Comparison of ENCODE assay signal across 1 cellular context in genomic region chr9:70413798-70414775, GRCh38.
TF ChIP-seq lines count a peak whose summit lies in the region.

TSS of gene KLF9 (minus strand) at chr9:70414657. CDS start at chr9:70413363, 1,294 bp downstream.

TF ChIP-seq in K562, 482 proteins besides CTCF, POLR2A, EP300 and RAD21 (continued from another document):
- TF ChIP-seq ZNF277 (CRISPR knock-in tag; IDR thresholded peaks at IDR 0.05; ENCODE audit: borderline replicate concordance) (no peak), ESRRB (CRISPR knock-in tag; IDR thresholded peaks at IDR 0.05; ENCODE audit: borderline replicate concordance) (no peak), NUFIP1 (IDR thresholded peaks at IDR 0.05; ENCODE audit: partially characterized antibody) (no peak), AFF1 (IDR thresholded peaks at IDR 0.05; ENCODE audit: low read depth in 1 of 2, partially characterized antibody in 2 of 2) (no peak), HMGXB4 (CRISPR knock-in tag; IDR thresholded peaks at IDR 0.05) (no peak; the same call in 1 of the 2 replicates), DLX4 (CRISPR knock-in tag; IDR thresholded peaks at IDR 0.05) (no peak), KDM1A (IDR thresholded peaks at IDR 0.05) (no peak), MYC (IDR thresholded peaks at IDR 0.05; ENCODE audit: low read depth, low read length) (peak; percentile 81), MYC (CRISPR knock-in tag; IDR thresholded peaks at IDR 0.05; ENCODE audit: borderline replicate concordance, low read depth) (0 out of 2 replicates have a peak, but pooled peaks have one; percentile 40), PTBP1 (IDR thresholded peaks at IDR 0.05; ENCODE audit: low read depth, low read length) (no peak), CHD1 (IDR thresholded peaks at IDR 0.05; ENCODE audit: low read length) (peak; percentile 20), MECOM (CRISPR knock-in tag; IDR thresholded peaks at IDR 0.05) (no peak), HDGF (IDR thresholded peaks at IDR 0.05) (no peak), SMARCA5 (IDR thresholded peaks at IDR 0.05) (no peak), ARID2 (IDR thresholded peaks at IDR 0.05) (no peak), BHLHE40 (IDR thresholded peaks at IDR 0.05; ENCODE audit: low read length) (peak; percentile 83), POLR2AphosphoS5 (IDR thresholded peaks at IDR 0.05; ENCODE audit: control insufficient read depth, insufficient read depth, low read depth, low read length) (peak; percentile 43; the same call in 1 of the 2 replicates), ZBTB7A (IDR thresholded peaks at IDR 0.05; ENCODE audit: borderline replicate concordance, control insufficient read depth, low read depth, low read length) (no peak), HSF4 (CRISPR knock-in tag; IDR thresholded peaks at IDR 0.05; ENCODE audit: borderline replicate concordance) (no peak), ZNF282 (CRISPR knock-in tag; IDR thresholded peaks at IDR 0.05) (no peak), RBFOX2 (IDR thresholded peaks at IDR 0.05; ENCODE audit: low read depth, low read length) (peak; percentile 88), XRCC4 (IDR thresholded peaks at IDR 0.05; ENCODE audit: extremely low read depth, insufficient read depth, insufficient read length) (no peak), ZNF431 (CRISPR knock-in tag; IDR thresholded peaks at IDR 0.05) (peak; percentile 80)
- TF ChIP-seq, protein P1, sequence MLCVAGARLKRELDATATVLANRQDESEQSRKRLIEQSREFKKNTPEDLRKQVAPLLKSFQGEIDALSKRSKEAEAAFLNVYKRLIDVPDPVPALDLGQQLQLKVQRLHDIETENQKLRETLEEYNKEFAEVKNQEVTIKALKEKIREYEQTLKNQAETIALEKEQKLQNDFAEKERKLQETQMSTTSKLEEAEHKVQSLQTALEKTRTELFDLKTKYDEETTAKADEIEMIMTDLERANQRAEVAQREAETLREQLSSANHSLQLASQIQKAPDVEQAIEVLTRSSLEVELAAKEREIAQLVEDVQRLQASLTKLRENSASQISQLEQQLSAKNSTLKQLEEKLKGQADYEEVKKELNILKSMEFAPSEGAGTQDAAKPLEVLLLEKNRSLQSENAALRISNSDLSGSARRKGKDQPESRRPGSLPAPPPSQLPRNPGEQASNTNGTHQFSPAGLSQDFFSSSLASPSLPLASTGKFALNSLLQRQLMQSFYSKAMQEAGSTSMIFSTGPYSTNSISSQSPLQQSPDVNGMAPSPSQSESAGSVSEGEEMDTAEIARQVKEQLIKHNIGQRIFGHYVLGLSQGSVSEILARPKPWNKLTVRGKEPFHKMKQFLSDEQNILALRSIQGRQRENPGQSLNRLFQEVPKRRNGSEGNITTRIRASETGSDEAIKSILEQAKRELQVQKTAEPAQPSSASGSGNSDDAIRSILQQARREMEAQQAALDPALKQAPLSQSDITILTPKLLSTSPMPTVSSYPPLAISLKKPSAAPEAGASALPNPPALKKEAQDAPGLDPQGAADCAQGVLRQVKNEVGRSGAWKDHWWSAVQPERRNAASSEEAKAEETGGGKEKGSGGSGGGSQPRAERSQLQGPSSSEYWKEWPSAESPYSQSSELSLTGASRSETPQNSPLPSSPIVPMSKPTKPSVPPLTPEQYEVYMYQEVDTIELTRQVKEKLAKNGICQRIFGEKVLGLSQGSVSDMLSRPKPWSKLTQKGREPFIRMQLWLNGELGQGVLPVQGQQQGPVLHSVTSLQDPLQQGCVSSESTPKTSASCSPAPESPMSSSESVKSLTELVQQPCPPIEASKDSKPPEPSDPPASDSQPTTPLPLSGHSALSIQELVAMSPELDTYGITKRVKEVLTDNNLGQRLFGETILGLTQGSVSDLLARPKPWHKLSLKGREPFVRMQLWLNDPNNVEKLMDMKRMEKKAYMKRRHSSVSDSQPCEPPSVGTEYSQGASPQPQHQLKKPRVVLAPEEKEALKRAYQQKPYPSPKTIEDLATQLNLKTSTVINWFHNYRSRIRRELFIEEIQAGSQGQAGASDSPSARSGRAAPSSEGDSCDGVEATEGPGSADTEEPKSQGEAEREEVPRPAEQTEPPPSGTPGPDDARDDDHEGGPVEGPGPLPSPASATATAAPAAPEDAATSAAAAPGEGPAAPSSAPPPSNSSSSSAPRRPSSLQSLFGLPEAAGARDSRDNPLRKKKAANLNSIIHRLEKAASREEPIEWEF (CRISPR knock-in tag; IDR thresholded peaks at IDR 0.05) = no peak
- TF ChIP-seq, protein P2, sequence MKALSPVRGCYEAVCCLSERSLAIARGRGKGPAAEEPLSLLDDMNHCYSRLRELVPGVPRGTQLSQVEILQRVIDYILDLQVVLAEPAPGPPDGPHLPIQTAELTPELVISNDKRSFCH (CRISPR knock-in tag; IDR thresholded peaks at IDR 0.05) = no peak
- TF ChIP-seq, protein P2 (tag; IDR thresholded peaks at IDR 0.05) = peak; percentile 34; the same call in 1 of the 2 replicates
- TF ChIP-seq, protein P3, sequence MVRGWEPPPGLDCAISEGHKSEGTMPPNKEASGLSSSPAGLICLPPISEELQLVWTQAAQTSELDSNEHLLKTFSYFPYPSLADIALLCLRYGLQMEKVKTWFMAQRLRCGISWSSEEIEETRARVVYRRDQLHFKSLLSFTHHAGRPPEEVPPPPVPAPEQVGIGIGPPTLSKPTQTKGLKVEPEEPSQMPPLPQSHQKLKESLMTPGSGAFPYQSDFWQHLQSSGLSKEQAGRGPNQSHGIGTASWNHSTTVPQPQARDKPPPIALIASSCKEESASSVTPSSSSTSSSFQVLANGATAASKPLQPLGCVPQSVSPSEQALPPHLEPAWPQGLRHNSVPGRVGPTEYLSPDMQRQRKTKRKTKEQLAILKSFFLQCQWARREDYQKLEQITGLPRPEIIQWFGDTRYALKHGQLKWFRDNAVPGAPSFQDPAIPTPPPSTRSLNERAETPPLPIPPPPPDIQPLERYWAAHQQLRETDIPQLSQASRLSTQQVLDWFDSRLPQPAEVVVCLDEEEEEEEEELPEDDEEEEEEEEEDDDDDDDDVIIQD (CRISPR knock-in tag; IDR thresholded peaks at IDR 0.05) = no peak
- TF ChIP-seq, protein P4, sequence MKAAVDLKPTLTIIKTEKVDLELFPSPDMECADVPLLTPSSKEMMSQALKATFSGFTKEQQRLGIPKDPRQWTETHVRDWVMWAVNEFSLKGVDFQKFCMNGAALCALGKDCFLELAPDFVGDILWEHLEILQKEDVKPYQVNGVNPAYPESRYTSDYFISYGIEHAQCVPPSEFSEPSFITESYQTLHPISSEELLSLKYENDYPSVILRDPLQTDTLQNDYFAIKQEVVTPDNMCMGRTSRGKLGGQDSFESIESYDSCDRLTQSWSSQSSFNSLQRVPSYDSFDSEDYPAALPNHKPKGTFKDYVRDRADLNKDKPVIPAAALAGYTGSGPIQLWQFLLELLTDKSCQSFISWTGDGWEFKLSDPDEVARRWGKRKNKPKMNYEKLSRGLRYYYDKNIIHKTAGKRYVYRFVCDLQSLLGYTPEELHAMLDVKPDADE (conservative IDR thresholded peaks at IDR 0.05; ENCODE audit: control insufficient read depth, low read depth, low read length) = no peak
- TF ChIP-seq, protein P5, sequence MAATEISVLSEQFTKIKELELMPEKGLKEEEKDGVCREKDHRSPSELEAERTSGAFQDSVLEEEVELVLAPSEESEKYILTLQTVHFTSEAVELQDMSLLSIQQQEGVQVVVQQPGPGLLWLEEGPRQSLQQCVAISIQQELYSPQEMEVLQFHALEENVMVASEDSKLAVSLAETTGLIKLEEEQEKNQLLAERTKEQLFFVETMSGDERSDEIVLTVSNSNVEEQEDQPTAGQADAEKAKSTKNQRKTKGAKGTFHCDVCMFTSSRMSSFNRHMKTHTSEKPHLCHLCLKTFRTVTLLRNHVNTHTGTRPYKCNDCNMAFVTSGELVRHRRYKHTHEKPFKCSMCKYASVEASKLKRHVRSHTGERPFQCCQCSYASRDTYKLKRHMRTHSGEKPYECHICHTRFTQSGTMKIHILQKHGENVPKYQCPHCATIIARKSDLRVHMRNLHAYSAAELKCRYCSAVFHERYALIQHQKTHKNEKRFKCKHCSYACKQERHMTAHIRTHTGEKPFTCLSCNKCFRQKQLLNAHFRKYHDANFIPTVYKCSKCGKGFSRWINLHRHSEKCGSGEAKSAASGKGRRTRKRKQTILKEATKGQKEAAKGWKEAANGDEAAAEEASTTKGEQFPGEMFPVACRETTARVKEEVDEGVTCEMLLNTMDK (IDR thresholded peaks at IDR 0.05; ENCODE audit: borderline replicate concordance, insufficient read depth, low read depth, low read length, poor library complexity, severe bottlenecking) = no peak
